14 cellular contexts compared by ENCODE assay signal in the genomic region with DNA sequence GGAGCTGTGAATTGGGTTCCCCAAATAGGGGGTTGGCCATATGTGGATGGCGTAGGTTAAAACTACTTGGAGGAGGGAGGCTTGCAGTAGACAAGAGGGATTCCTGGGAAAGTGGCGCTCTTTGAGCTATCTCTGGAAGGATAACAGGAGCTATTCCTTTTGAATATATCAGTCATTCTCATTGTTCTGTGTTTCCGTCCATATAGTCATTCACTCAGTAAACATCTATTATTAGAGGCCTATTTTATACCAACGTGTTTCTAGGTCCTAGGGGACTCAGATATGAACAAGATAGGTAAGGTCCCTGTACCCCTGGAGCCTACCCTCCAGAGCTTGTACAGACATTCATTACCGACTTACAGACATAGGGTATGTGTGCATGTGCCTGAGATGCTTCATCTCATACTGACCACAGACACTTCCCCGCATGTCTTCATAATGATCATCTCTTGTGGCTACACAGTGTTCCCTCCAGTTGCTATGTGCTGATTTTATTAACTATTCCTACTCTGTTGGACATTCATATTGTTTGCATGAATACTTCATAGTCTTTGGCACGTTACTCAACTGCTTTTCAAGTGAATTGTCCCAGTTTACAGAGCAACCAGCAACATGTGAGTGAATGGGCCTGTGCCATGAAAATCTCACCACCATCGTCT. TPM values are rescaled to one million over a fixed set of nuclear protein-coding genes. Genes with fewer than 3 reads are reported as not detected.
DNase-seq lines count a peak whose midpoint lies in the region; ATAC-seq and TF ChIP-seq lines count a peak whose summit lies in the region.
"Had no signal": no experiment of that assay in that cellular context is flagged by ENCODE, and none has a peak within 500 bp of the region (broad histone marks: within the 10 kb centered on the region; RNA-seq: fewer than 3 reads in every experiment).

No MANE protein-coding gene starts in this region.

- no peaks in the 10 kb centered on the region for H3K27me3 ChIP-seq in brain microvascular endothelial cell (replicated peaks)
- H3K27me3 ChIP-seq: gastroesophageal sphincter had no signal

- peak; percentile 32 for DNase-seq in ELR (ENCODE audit: low read depth)
- DNase-seq in brain microvascular endothelial cell = peak; percentile 41
- no peak for DNase-seq in left ventricle myocardium superior
- no peak for DNase-seq in progenitor cell of endocrine pancreas (ENCODE audit: low spot score, unreplicated experiment)
- DNase-seq in GM19238 (ENCODE audit: insufficient read length, low spot score) = no peak
- DNase-seq in effector CD4-positive, alpha-beta T cell = no peak
- DNase-seq in COLO668 (lab: John Stamatoyannopoulos, UW; ENCODE audit: unreplicated experiment) = no peak
- DNase-seq: activated CD4-positive, alpha-beta memory T cell treated with anti-CD3 and anti-CD28 coated beads for 36 hours; activated effector memory CD4-positive, alpha-beta T cell treated with anti-CD3 and anti-CD28 coated beads, Interleukin-2, amount 50 U/mL, for 16 hours; AML-193; kidney glomerular epithelial cell had no signal

- H3K36me3 ChIP-seq in brain microvascular endothelial cell (replicated peaks) = no peaks in the 10 kb centered on the region
- H3K36me3 ChIP-seq: gastroesophageal sphincter had no signal

- H3K27ac Mint-ChIP-seq in progenitor cell of endocrine pancreas = peak overlapping the region; percentile 26
- H3K27ac Mint-ChIP-seq: activated CD4-positive, alpha-beta memory T cell treated with anti-CD3 and anti-CD28 coated beads for 36 hours had no signal

- peaks cover 7% of the 10 kb centered on the region for H3K36me3 Mint-ChIP-seq in progenitor cell of endocrine pancreas (ENCODE audit: insufficient read depth)
- H3K36me3 Mint-ChIP-seq: activated CD4-positive, alpha-beta memory T cell treated with anti-CD3 and anti-CD28 coated beads for 36 hours had no signal

- H3K4me3 Mint-ChIP-seq in progenitor cell of endocrine pancreas (ENCODE audit: low read depth) = no peak overlapping the region
- H3K4me3 Mint-ChIP-seq: activated CD4-positive, alpha-beta memory T cell treated with anti-CD3 and anti-CD28 coated beads for 36 hours; central memory CD8-positive, alpha-beta T cell had no signal

- intact Hi-C loops in left ventricle myocardium superior (cut with micrococcal nuclease) = no loop called here

- TF ChIP-seq CTCF in brain microvascular endothelial cell (IDR thresholded peaks at IDR 0.05; ENCODE audit: low read depth, low read length, missing control alignments) (no peak), progenitor cell of endocrine pancreas (IDR thresholded peaks at IDR 0.05; ENCODE audit: unreplicated experiment) (no peak)

- H3K4me3 ChIP-seq in brain microvascular endothelial cell (ENCODE audit: low read depth, low read length) = no peak overlapping the region
- H3K4me3 ChIP-seq: gastroesophageal sphincter had no signal

- in situ Hi-C loops in brain microvascular endothelial cell (cut with HindIII; ENCODE audit: low pct_ligation_motif_present, low sequenced_read_pairs) = no loop called here

- peaks cover 54% of the 10 kb centered on the region for H3K4me1 Mint-ChIP-seq in progenitor cell of endocrine pancreas (ENCODE audit: low read depth)
- H3K4me1 Mint-ChIP-seq: central memory CD8-positive, alpha-beta T cell had no signal

- H3K27ac ChIP-seq in brain microvascular endothelial cell = peak overlapping the region; percentile 70

- peak; percentile 34 for ATAC-seq in left ventricle myocardium superior
- no peak for ATAC-seq in HG03442 (IDR thresholded peaks at IDR 0.05; ENCODE audit: unreplicated experiment)
- ATAC-seq: gastroesophageal sphincter had no signal

- H3K9me3 Mint-ChIP-seq in progenitor cell of endocrine pancreas (ENCODE audit: low read depth) = peaks cover 5% of the 10 kb centered on the region
- H3K9me3 Mint-ChIP-seq: activated CD4-positive, alpha-beta memory T cell treated with anti-CD3 and anti-CD28 coated beads for 36 hours; central memory CD8-positive, alpha-beta T cell had no signal

- no peaks in the 10 kb centered on the region for H3K27me3 Mint-ChIP-seq in progenitor cell of endocrine pancreas
- H3K27me3 Mint-ChIP-seq: activated CD4-positive, alpha-beta memory T cell treated with anti-CD3 and anti-CD28 coated beads for 36 hours had no signal

RNA-seq across cellular contexts. Expression of a gene that starts 55.8 kb away (rescaled TPM):
- total RNA-seq in left ventricle myocardium superior (2.7 TPM), progenitor cell of endocrine pancreas (6.8 and 7.6 TPM in 2 replicates)

Comparison
In these comparisons a context has a peak if more than half of its experiments do, and no peak if none do; other contexts are left out.
1. DNase-seq: peak in ELR (single experiment) and brain microvascular endothelial cell (single experiment); none in left ventricle myocardium superior (single experiment), progenitor cell of endocrine pancreas (single experiment), GM19238 (single experiment), effector CD4-positive, alpha-beta T cell (single experiment) and COLO668 (single experiment).